ENCODE assay signal across 8 cellular contexts in the genomic region with DNA sequence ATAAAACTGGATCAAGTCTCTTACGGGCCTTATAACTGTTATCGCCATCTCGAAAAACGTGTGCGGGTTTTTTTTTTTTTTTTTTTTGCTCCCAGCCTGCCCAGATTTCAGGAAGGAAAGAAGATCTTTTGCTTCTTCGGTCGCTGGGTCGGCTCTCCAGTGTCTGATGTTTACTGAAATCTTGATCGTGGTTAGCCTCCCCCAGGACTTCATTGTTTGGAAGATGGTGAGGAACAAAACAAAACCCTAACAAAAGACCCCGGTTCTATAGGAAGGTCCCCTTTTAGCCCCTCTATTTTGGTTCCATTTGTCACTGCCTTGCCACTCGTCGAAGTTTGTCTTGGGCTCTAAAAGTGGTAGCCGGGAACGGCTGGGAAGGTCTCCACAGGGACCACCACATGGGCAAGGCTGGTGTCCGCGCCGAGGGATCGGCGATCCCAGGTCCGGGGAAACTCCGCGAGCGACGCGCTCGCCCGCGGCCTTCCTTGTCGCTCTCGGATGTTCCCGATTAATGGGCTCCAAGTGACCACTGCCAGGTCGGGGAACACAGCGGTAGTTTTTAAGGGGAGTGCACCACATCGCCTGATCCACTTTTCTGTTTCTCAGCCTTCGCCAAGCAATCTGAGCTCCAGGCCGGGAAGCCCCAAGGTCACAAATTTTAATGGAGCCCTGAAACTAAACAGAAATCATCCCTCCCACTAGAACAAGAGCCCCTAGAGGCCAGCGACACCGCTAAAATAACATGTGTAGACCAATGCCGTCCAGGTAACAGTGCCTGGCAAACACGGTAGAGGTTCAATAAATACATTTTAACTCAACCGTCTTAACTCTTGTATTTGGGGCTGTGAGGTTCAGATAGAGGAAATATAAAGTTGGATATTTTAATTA. TPM values are rescaled to one million over a fixed set of nuclear protein-coding genes. Genes with fewer than 3 reads are reported as not detected.
DNase-seq lines count a peak whose midpoint lies in the region; ATAC-seq and TF ChIP-seq lines count a peak whose summit lies in the region.

No MANE protein-coding gene starts in this region.

- under 1% methylated on average over 41 of the region's 41 CpGs for WGBS in prostate gland

- peak; percentile 32 for ATAC-seq in GM21529 (IDR thresholded peaks at IDR 0.05; ENCODE audit: unreplicated experiment)

- TF ChIP-seq POLR2A in prostate gland (IDR thresholded peaks at IDR 0.05) = no peak

- H3F3A ChIP-seq in MM.1S (ENCODE audit: insufficient read depth, low read length) = peaks cover 32% of the 10 kb centered on the region

- H2AFZ ChIP-seq in MM.1S (ENCODE audit: low read length) = peak overlapping the region; percentile 89

- H3K79me2 ChIP-seq in MM.1S (ENCODE audit: low read length) = no peaks in the 10 kb centered on the region

- peak; percentile 88 for DNase-seq in DMS53 (lab: John Stamatoyannopoulos, UW)
- peak; percentile 64 for DNase-seq in MM.1S
- peak; percentile 67 to 88 for DNase-seq in SW 1271 (lab: John Stamatoyannopoulos, UW)
- DNase-seq in hepatic stellate cell (ENCODE audit: low spot score) = peak; percentile 49
- peak; percentile 52 for DNase-seq in prostate gland (ENCODE audit: low spot score)
- DNase-seq in GOT3 (lab: John Stamatoyannopoulos, UW) = no peak

- peak overlapping the region; percentile 93 for H3K4me2 ChIP-seq in MM.1S (ENCODE audit: low read depth, low read length)

- no peaks in the 10 kb centered on the region for H4K20me1 ChIP-seq in MM.1S (ENCODE audit: insufficient read depth, low read length)

- no peaks in the 10 kb centered on the region for H3K9me2 ChIP-seq in MM.1S (replicated peaks; ENCODE audit: insufficient read depth, low read length)

- H3K9me3 ChIP-seq in MM.1S (replicated peaks; ENCODE audit: insufficient read depth, low read length) (no peaks in the 10 kb centered on the region), prostate gland (no peaks in the 10 kb centered on the region)

- no peaks in the 10 kb centered on the region for H3K4me1 ChIP-seq in MM.1S (ENCODE audit: low read length)
- H3K4me1 ChIP-seq in prostate gland (replicated peaks) = no peaks in the 10 kb centered on the region

- H3K27ac ChIP-seq in MM.1S (ENCODE audit: low read length) = peak overlapping the region; percentile 97
- H3K27ac ChIP-seq in angular gyrus (ENCODE audit: low read depth, low read length) = peak overlapping the region; percentile 86
- peak overlapping the region; percentile 94 to 99 for H3K27ac ChIP-seq in prostate gland

- H3K36me3 ChIP-seq in MM.1S (replicated peaks; ENCODE audit: insufficient read depth, low read length) (no peaks in the 10 kb centered on the region), prostate gland (no peaks in the 10 kb centered on the region)

- H3K9ac ChIP-seq in MM.1S (ENCODE audit: low read length) = peak overlapping the region; percentile 98

- H3K27me3 ChIP-seq in MM.1S (replicated peaks; ENCODE audit: insufficient read depth, low read length) = no peaks in the 10 kb centered on the region
- no peaks in the 10 kb centered on the region for H3K27me3 ChIP-seq in prostate gland (replicated peaks; ENCODE audit: insufficient read depth)

- TF ChIP-seq CTCF in MM.1S (IDR thresholded peaks at IDR 0.05; ENCODE audit: low read length) = peak; percentile 40
- peak in 2 of 4 experiments; percentile 20 to 43 for TF ChIP-seq CTCF in prostate gland (IDR thresholded peaks at IDR 0.05)

- H3K4me3 ChIP-seq in MM.1S (ENCODE audit: low read length) (peak overlapping the region; percentile 88), prostate gland (peak overlapping the region; percentile 53 to 55)

- intact Hi-C loops in prostate gland (cut with DNase I) = loop anchor here (1.0 to 10.0 kb wide), 2 partner anchors 27 to 88 kb away; partner anchors contain the start of gene TRIM27

RNA-seq across cellular contexts. Expression of gene TRIM27, which starts 27.0 kb away (rescaled TPM):
- total RNA-seq in prostate gland = 10 to 100 TPM; 79.2 to 85.7 TPM
